In genomic region chr2:84653302-84653701, GRCh38 we compare ENCODE assay signal across 22 cellular contexts.
DNase-seq lines count a peak whose midpoint lies in the region; ATAC-seq and TF ChIP-seq lines count a peak whose summit lies in the region.
"Had no signal": no experiment of that assay in that cellular context is flagged by ENCODE, and none has a peak within 500 bp of the region (broad histone marks: within the 10 kb centered on the region; RNA-seq: fewer than 3 reads in every experiment).

No MANE protein-coding gene starts in this region.

- no peak overlapping the region for H3K14ac ChIP-seq in H9 (ENCODE audit: insufficient read depth, low read length)

- H2BK20ac ChIP-seq in H9 (ENCODE audit: low read depth, low read length, poor library complexity, severe bottlenecking), result no peak overlapping the region

- intact Hi-C loops in natural killer cell (cut with micrococcal nuclease), result loop anchor here (5.0 kb wide), 1 partner anchor 129 kb away; no protein-coding TSS in a partner anchor

- no peak overlapping the region for H2BK5ac ChIP-seq in H9 (ENCODE audit: insufficient read length, low read length)

- H4K8ac ChIP-seq in H9 (replicated peaks; ENCODE audit: insufficient read length, low read depth, low read length), result no peak overlapping the region

- no peaks in the 10 kb centered on the region for H3K36me3 Mint-ChIP-seq in CD4-positive, CD25-positive, alpha-beta regulatory T cell
- H3K36me3 Mint-ChIP-seq in H9 (ENCODE audit: insufficient read depth in 1 of 3, low read depth in 3 of 3) (no peaks in the 10 kb centered on the region), chondrocyte (ENCODE audit: low read depth) (no peaks in the 10 kb centered on the region), natural killer cell (peaks cover 5% of the 10 kb centered on the region)
- H3K36me3 Mint-ChIP-seq: stimulated activated memory B cell treated with anti-CD40 and anti-IgM and Interleukin-4, amounts not matched to agents 10 μg/mL and 1 μg/mL and 100 μg/mL, for 72 hours; WTC11 had no signal

- no peaks in the 10 kb centered on the region for H4K20me1 ChIP-seq in H9 (ENCODE audit: control insufficient read depth, insufficient read depth, insufficient read length)

- H3K27ac ChIP-seq in CD4-positive, CD25-positive, alpha-beta regulatory T cell (ENCODE audit: insufficient read depth, low read length, poor library complexity, severe bottlenecking), result no peak overlapping the region
- H3K27ac ChIP-seq in H9 (ENCODE audit: insufficient read length, low read depth, low read length), result no peak overlapping the region
- H3K27ac ChIP-seq: RWPE1 had no signal

- H2BK120ac ChIP-seq in H9 (ENCODE audit: low read depth, low read length, poor library complexity, severe bottlenecking), result no peak overlapping the region

- no peak overlapping the region for H4K5ac ChIP-seq in H9 (ENCODE audit: insufficient read length, low read depth, low read length)

- H3K79me2 ChIP-seq in H9 (ENCODE audit: insufficient read depth, low read length), result no peaks in the 10 kb centered on the region

- no peaks in the 10 kb centered on the region for H3K36me3 ChIP-seq in CD4-positive, CD25-positive, alpha-beta regulatory T cell (ENCODE audit: control insufficient read depth, insufficient read depth, low read length)
- H3K36me3 ChIP-seq: BE2C had no signal

- no peak overlapping the region for H3K56ac ChIP-seq in H9 (ENCODE audit: insufficient read length, low read depth, low read length)

- no peak overlapping the region for H2BK12ac ChIP-seq in H9 (ENCODE audit: insufficient read length, low read depth, low read length)

- H3K4me3 Mint-ChIP-seq in CD4-positive, CD25-positive, alpha-beta regulatory T cell, result peak overlapping the region in 1 of 4 donors; percentile 25
- H3K4me3 Mint-ChIP-seq in H9, result no peak overlapping the region
- H3K4me3 Mint-ChIP-seq in chondrocyte (ENCODE audit: unreplicated experiment), result no peak overlapping the region
- peak overlapping the region; percentile 77 for H3K4me3 Mint-ChIP-seq in natural killer cell
- H3K4me3 Mint-ChIP-seq: stimulated activated memory B cell treated with anti-CD40 and anti-IgM and Interleukin-4, amounts not matched to agents 10 μg/mL and 1 μg/mL and 100 μg/mL, for 72 hours; WTC11 had no signal

- no peak overlapping the region for H3K23ac ChIP-seq in H9 (ENCODE audit: insufficient read length, low read depth, low read length)

- no peak overlapping the region for H3K9ac ChIP-seq in H9 (ENCODE audit: extremely low read depth, insufficient read length, low read length)

- H3K27me3 Mint-ChIP-seq in CD4-positive, CD25-positive, alpha-beta regulatory T cell, result peaks cover 7% of the 10 kb centered on the region
- H3K27me3 Mint-ChIP-seq in H9 (ENCODE audit: low read depth) (peaks cover 26% of the 10 kb centered on the region), chondrocyte (ENCODE audit: low read depth) (peaks cover 42% of the 10 kb centered on the region), natural killer cell (ENCODE audit: low read depth in 2 of 2) (no peaks in the 10 kb centered on the region)

- H3K27ac Mint-ChIP-seq in CD4-positive, CD25-positive, alpha-beta regulatory T cell, result peak overlapping the region; percentile 32 to 84 (median 62)
- H3K27ac Mint-ChIP-seq in H9, result no peak overlapping the region
- H3K27ac Mint-ChIP-seq in chondrocyte (ENCODE audit: unreplicated experiment), result no peak overlapping the region
- peak overlapping the region; percentile 6 to 65 for H3K27ac Mint-ChIP-seq in natural killer cell
- H3K27ac Mint-ChIP-seq: stimulated activated memory B cell treated with anti-CD40 and anti-IgM and Interleukin-4, amounts not matched to agents 10 μg/mL and 1 μg/mL and 100 μg/mL, for 72 hours; WTC11 had no signal

- TF ChIP-seq CTCF in H9 (conservative IDR thresholded peaks at IDR 0.05) (peak; percentile 46; the same call in 2 of the 3 replicates), chondrocyte (IDR thresholded peaks at IDR 0.05) (peak; percentile 27), natural killer cell (IDR thresholded peaks at IDR 0.05) (no peak)

- H2BK15ac ChIP-seq in H9 (ENCODE audit: low read depth, low read length), result no peak overlapping the region

- H3K9me3 Mint-ChIP-seq in CD4-positive, CD25-positive, alpha-beta regulatory T cell, result peaks cover 0 to 3% (median 2%) of the 10 kb centered on the region in 7 donors
- H3K9me3 Mint-ChIP-seq in H9 (no peaks in the 10 kb centered on the region), chondrocyte (ENCODE audit: low read depth) (peaks cover 3% of the 10 kb centered on the region), natural killer cell (no peaks in the 10 kb centered on the region)
- H3K9me3 Mint-ChIP-seq: stimulated activated memory B cell treated with anti-CD40 and anti-IgM and Interleukin-4, amounts not matched to agents 10 μg/mL and 1 μg/mL and 100 μg/mL, for 72 hours; WTC11 had no signal

- no peak for ATAC-seq in CD4-positive, CD25-positive, alpha-beta regulatory T cell (ENCODE audit: low read depth in 2 of 2)
- no peak for ATAC-seq in natural killer cell
- ATAC-seq: stimulated activated memory B cell treated with anti-CD40 and anti-IgM and Interleukin-4, amounts not matched to agents 10 μg/mL and 1 μg/mL and 100 μg/mL, for 72 hours; WTC11 had no signal

- H3K4me3 ChIP-seq in CD4-positive, CD25-positive, alpha-beta regulatory T cell (ENCODE audit: low read depth, low read length), result no peak overlapping the region
- H3K4me3 ChIP-seq: smooth muscle cell had no signal

- H2AFZ ChIP-seq in H9 (ENCODE audit: low read length), result no peak overlapping the region

- no peaks in the 10 kb centered on the region for H3K23me2 ChIP-seq in H9 (ENCODE audit: insufficient read length, low read depth, low read length, poor library complexity, severe bottlenecking)

- no peak overlapping the region for H3K4me2 ChIP-seq in H9 (ENCODE audit: insufficient read depth, insufficient read length, low read length)
- H3K4me2 ChIP-seq: smooth muscle cell had no signal

- H3K4me1 ChIP-seq in CD4-positive, CD25-positive, alpha-beta regulatory T cell (ENCODE audit: control insufficient read depth, insufficient read depth, low read length, poor library complexity, severe bottlenecking), result peaks cover 24% of the 10 kb centered on the region
- no peaks in the 10 kb centered on the region for H3K4me1 ChIP-seq in H9 (ENCODE audit: insufficient read depth, low read length)
- H3K4me1 ChIP-seq: BE2C had no signal

- H2AK5ac ChIP-seq in H9 (ENCODE audit: insufficient read length, low read length), result no peak overlapping the region

- no peak for DNase-seq in CD4-positive, CD25-positive, alpha-beta regulatory T cell
- DNase-seq in H9, result no peak
- DNase-seq in chondrocyte (ENCODE audit: low spot score), result no peak
- no peak for DNase-seq in natural killer cell
- DNase-seq in epidermal melanocyte (ENCODE audit: insufficient read length, low spot score), result no peak
- DNase-seq in globus pallidus (ENCODE audit: low spot score), result no peak
- no peak for DNase-seq in activated effector memory CD4-positive, alpha-beta T cell treated with Interleukin-2 at 50 U/mL for 16 hours
- DNase-seq: activated CD4-positive, alpha-beta T cell treated with anti-CD3 and anti-CD28 coated beads, Interleukin-2, amount 50 U/mL, for 4 hours; activated gamma-delta T cell treated with Interleukin-2 at 50 U/mL for 16 hours; activated T-cell treated with anti-CD3 and anti-CD28 coated beads for 4 hours; aorta; BE2C; caudate nucleus; KBM-7; NCI-H1694; NCI-H69; nucleus accumbens; T-helper 9 cell had no signal

- WGBS in H9 (ENCODE audit: extremely low coverage, insufficient read length, low lambda C conversion rate), result no CpG with 5 or more reads among the region's 3 CpGs

- H3K4ac ChIP-seq in H9 (ENCODE audit: low read depth, low read length), result no peak overlapping the region

- H3K4me1 Mint-ChIP-seq in CD4-positive, CD25-positive, alpha-beta regulatory T cell, result peaks cover 22 to 74% (median 46%) of the 10 kb centered on the region in 4 donors
- H3K4me1 Mint-ChIP-seq in H9 (0 out of 4 replicates have a peak, but pooled peaks cover 0 to 7% of the 10 kb centered on the region in 2 experiments), chondrocyte (ENCODE audit: low read depth) (no peaks in the 10 kb centered on the region), natural killer cell (peaks cover 69% of the 10 kb centered on the region in 2 donors)
- H3K4me1 Mint-ChIP-seq: stimulated activated memory B cell treated with anti-CD40 and anti-IgM and Interleukin-4, amounts not matched to agents 10 μg/mL and 1 μg/mL and 100 μg/mL, for 72 hours had no signal

- no peaks in the 10 kb centered on the region for H3K27me3 ChIP-seq in CD4-positive, CD25-positive, alpha-beta regulatory T cell (ENCODE audit: control insufficient read depth, insufficient read depth, low read length)
- H3K27me3 ChIP-seq in H9 (ENCODE audit: insufficient read depth, low read length), result no peaks in the 10 kb centered on the region
- H3K27me3 ChIP-seq: BE2C had no signal

- no peak overlapping the region for H4K91ac ChIP-seq in H9 (ENCODE audit: insufficient read length, low read depth, low read length)

- H3T11ph ChIP-seq in H9 (ENCODE audit: low read length), result no peak overlapping the region

- no peak overlapping the region for H3K18ac ChIP-seq in H9 (ENCODE audit: insufficient read length, low read depth, low read length)

- H3K9me3 ChIP-seq in CD4-positive, CD25-positive, alpha-beta regulatory T cell (ENCODE audit: control insufficient read depth in 2 of 2, low read length in 2 of 2), result no peaks in the 10 kb centered on the region
- no peaks in the 10 kb centered on the region for H3K9me3 ChIP-seq in H9 (ENCODE audit: control insufficient read depth, low read depth, low read length)
- H3K9me3 ChIP-seq: BE2C had no signal

- H3K79me1 ChIP-seq in H9 (ENCODE audit: insufficient read depth, low read depth, low read length, poor library complexity, severe bottlenecking), result no peaks in the 10 kb centered on the region

Comparison
In these comparisons a context has a peak if more than half of its experiments do, and no peak if none do; other contexts are left out.
1. H3K27ac Mint-ChIP-seq: peak in CD4-positive, CD25-positive, alpha-beta regulatory T cell (3 of 3) and natural killer cell (2 of 2); none in H9 (0 of 3) and chondrocyte (single experiment).